1 cellular context compared by ENCODE assay signal in genomic region chr2:45275806-45276205, GRCh38.
TF ChIP-seq lines count a peak whose summit lies in the region.

No MANE protein-coding gene starts in this region.

TF ChIP-seq in endothelial cell of umbilical vein, 7 proteins besides CTCF, POLR2A, EP300 and RAD21:
- no peak for TF ChIP-seq MYC (IDR thresholded peaks at IDR 0.05; ENCODE audit: low read depth, low read length)
- no peak for TF ChIP-seq FOS (IDR thresholded peaks at IDR 0.05; ENCODE audit: borderline replicate concordance, insufficient read depth, low read length)
- no peak for TF ChIP-seq EZH2 (IDR thresholded peaks at IDR 0.05; ENCODE audit: borderline replicate concordance, low read depth, low read length, severe bottlenecking)
- TF ChIP-seq GATA2 (IDR thresholded peaks at IDR 0.05; ENCODE audit: insufficient read depth, insufficient read length, low read depth, low read length): no peak
- no peak for TF ChIP-seq JUN (IDR thresholded peaks at IDR 0.05; ENCODE audit: borderline replicate concordance, insufficient read depth, insufficient read length, low read depth)
- no peak for TF ChIP-seq MAX (IDR thresholded peaks at IDR 0.05; ENCODE audit: insufficient read depth, insufficient read length)
- no peak for TF ChIP-seq POLR2AphosphoS5 (IDR thresholded peaks at IDR 0.05; ENCODE audit: insufficient read depth, low read depth, low read length)
